Comparison of ENCODE assay signal across 14 cellular contexts in the genomic region with DNA sequence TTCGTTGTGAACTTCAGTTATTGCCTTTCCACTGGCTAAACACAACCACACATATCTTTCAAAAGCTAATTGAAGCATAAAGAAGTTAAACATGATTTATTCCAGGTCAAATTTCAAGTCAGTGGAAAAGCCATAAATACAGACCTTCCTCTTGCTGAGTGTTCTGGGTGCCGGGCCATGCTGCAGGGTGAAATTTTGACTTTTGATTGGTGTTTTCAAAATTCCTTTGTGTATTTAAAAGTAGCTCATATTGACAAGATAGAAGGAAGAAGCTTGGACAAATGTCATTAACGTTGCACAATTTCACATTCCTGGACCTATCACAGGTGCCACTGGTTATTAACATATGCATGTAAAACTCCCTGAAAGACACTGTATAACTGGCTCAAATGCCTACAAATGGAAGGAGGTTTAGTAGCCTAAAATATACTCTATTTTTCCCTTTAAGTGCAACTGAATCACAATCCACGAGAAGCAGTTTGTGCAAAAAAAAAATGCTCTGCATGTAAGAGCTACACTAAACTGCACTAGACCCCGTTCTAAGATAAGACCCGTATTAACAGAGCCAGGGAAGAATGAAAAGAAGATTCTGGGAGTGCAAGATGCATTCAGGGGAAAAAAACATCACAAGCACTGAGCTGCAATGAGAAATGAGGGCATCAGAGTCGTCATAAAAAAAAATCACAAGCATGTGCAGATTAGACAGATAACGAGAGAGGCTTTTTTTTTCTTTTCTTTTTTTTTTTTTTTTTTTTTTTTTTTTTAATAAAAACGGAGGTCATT. TPM values are rescaled to one million over a fixed set of nuclear protein-coding genes. Genes with fewer than 3 reads are reported as not detected.
DNase-seq lines count a peak whose midpoint lies in the region; ATAC-seq, FAIRE-seq and TF ChIP-seq lines count a peak whose summit lies in the region.
"Had no signal": no experiment of that assay in that cellular context is flagged by ENCODE, and none has a peak within 500 bp of the region (broad histone marks: within the 10 kb centered on the region; RNA-seq: fewer than 3 reads in every experiment).

No MANE protein-coding gene starts in this region.

- H3K9me2 ChIP-seq in Karpas-422 (replicated peaks; ENCODE audit: insufficient read depth, low read length): no peaks in the 10 kb centered on the region

- FAIRE-seq in RCC 7860 (lab: Jason Lieb, UNC): peak; percentile 69
- FAIRE-seq: HTR-8/SVneo had no signal

- no peak overlapping the region for H3K9ac ChIP-seq in Karpas-422 (ENCODE audit: low read length)

- ATAC-seq in left lobe of liver (peak; percentile 64), HG03342 (IDR thresholded peaks at IDR 0.05; ENCODE audit: unreplicated experiment) (no peak)

- H3K79me2 ChIP-seq in Karpas-422 (ENCODE audit: low read length): no peaks in the 10 kb centered on the region

- H3K4me2 ChIP-seq in Karpas-422 (ENCODE audit: low read depth, low read length, poor library complexity, severe bottlenecking): no peak overlapping the region

- CTCF ChIA-PET in A673 (lab: Charles Lee): no interaction called here

- POLR2A ChIA-PET in A673 (lab: Charles Lee; ENCODE audit: low non-redundant PET): interaction anchor here (0.8 kb wide), 1 partner anchor 22 kb away, joined by 6 read pairs; no protein-coding TSS in a partner anchor

- no peaks in the 10 kb centered on the region for H4K20me1 ChIP-seq in Karpas-422 (ENCODE audit: insufficient read depth, low read depth, low read length)

- TF ChIP-seq CTCF in A673 (conservative IDR thresholded peaks at IDR 0.05; ENCODE audit: low read depth, low read length): no peak

- H3K9me3 ChIP-seq in A673 (ENCODE audit: low read depth, low read length, poor library complexity, severe bottlenecking): no peaks in the 10 kb centered on the region
- no peaks in the 10 kb centered on the region for H3K9me3 ChIP-seq in Karpas-422 (ENCODE audit: low read length)

- DNase-seq in A673 (ENCODE audit: low spot score) (no peak), RCC 7860 (ENCODE audit: low spot score) (no peak), left lobe of liver (ENCODE audit: low spot score) (no peak), NAMALWA (ENCODE audit: low spot score) (no peak), H7 (no peak), Karpas-422 (no peak)
- DNase-seq: anterior cingulate cortex; endodermal cell; hypothalamus; NCI-H2081; stimulated activated CD8-positive, alpha-beta memory T cell treated with anti-CD3 and anti-CD28 coated beads, Interleukin-4, amount 100 ng/mL, for 48 hours had no signal

- intact Hi-C loops in A673 (cut with micrococcal nuclease; ENCODE audit: unreplicated experiment): no loop called here

- BruUV-seq in A673 (replicated peaks; lab: Mats Ljungman, UMichigan): no TSS peak

- no peak overlapping the region for H2AFZ ChIP-seq in Karpas-422 (ENCODE audit: low read length)

- H3K4me1 ChIP-seq in A673 (ENCODE audit: insufficient read depth, low read length, poor library complexity, severe bottlenecking) (peaks cover 62% of the 10 kb centered on the region), Karpas-422 (ENCODE audit: low read length) (no peaks in the 10 kb centered on the region)

- peak overlapping the region; percentile 14 for H3K27ac ChIP-seq in A673 (ENCODE audit: low read depth, low read length, poor library complexity, severe bottlenecking)
- H3K27ac ChIP-seq in Karpas-422 (ENCODE audit: low read length): no peak overlapping the region

- H3K27me3 ChIP-seq in A673 (replicated peaks; ENCODE audit: insufficient read depth, low read depth, low read length, poor library complexity): no peaks in the 10 kb centered on the region
- no peaks in the 10 kb centered on the region for H3K27me3 ChIP-seq in H7 (ENCODE audit: control insufficient read depth, insufficient read depth, low read length)
- H3K27me3 ChIP-seq in Karpas-422 (ENCODE audit: low read length): no peaks in the 10 kb centered on the region

- no peaks in the 10 kb centered on the region for H3K36me3 ChIP-seq in A673 (ENCODE audit: insufficient read depth, low read length, poor library complexity, severe bottlenecking)
- no peaks in the 10 kb centered on the region for H3K36me3 ChIP-seq in H7 (replicated peaks; ENCODE audit: control insufficient read depth, insufficient read depth, low read length)
- H3K36me3 ChIP-seq in Karpas-422 (ENCODE audit: insufficient read depth, low read length): no peaks in the 10 kb centered on the region

- no peak overlapping the region for H3K4me3 ChIP-seq in A673 (ENCODE audit: low read depth, low read length, poor library complexity, severe bottlenecking)
- H3K4me3 ChIP-seq in GM08714 (ENCODE audit: low read length): peak overlapping the region; percentile 51; the same call in 1 of the 2 replicates
- H3K4me3 ChIP-seq in H7 (ENCODE audit: insufficient read depth, low read depth, low read length): no peak overlapping the region
- H3K4me3 ChIP-seq in Karpas-422 (ENCODE audit: low read length): no peak overlapping the region

RNA-seq across cellular contexts. Expression of gene ATXN1, which starts 30.3 kb away (rescaled TPM):
- 25.6 and 25.7 TPM in 2 replicates for total RNA-seq in A673 (2021)
- total RNA-seq in left lobe of liver: 29.5 TPM
- 7.6 and 8.9 TPM in 2 replicates for total RNA-seq in H7 (2014; rRNA removed; shearing (Covaris generic))
- total RNA-seq in Karpas-422 (2014; rRNA removed; shearing (Covaris generic); ENCODE audit: low replicate concordance): 0.37 and 1.2 TPM in 2 replicates
